In the genomic region with DNA sequence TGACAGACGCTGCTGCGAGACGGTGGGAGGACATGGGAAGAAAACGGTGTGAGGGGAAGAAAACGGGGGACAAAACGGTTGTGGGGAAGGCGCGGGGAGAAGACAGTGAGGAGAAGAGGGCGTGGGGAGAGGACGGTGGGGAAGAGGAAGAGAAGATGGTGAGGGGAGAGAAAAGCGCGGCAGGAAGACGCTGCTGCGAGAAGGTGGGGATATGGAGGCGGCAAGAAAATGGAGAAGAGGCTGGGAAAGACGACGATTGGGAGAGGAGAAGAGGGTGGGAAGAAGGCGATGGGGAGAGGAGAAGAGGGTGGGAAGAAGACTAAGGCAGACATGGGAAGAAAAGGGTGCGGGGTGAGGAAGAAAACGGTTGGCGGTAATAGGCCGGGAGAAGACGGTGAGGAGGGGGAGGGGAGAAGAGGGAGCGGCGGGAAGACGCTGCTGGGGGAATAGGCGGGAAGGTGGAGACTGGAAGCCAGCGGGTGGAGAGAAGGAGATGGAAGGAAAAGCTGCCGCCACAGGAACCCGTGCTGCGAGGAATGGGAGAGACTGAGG, we compare ENCODE assay signal across 7 cellular contexts. TPM values are rescaled to one million over a fixed set of nuclear protein-coding genes. Genes with fewer than 3 reads are reported as not detected.
DNase-seq lines count a peak whose midpoint lies in the region; ATAC-seq and TF ChIP-seq lines count a peak whose summit lies in the region.
"Not testable (repeated sequence)": the region's sequence is repeated elsewhere in the genome, so short reads cannot be mapped to it uniquely, and the experiment has no call there.

No MANE protein-coding gene starts in this region.

- intact Hi-C loops in IMR-90 (cut with micrococcal nuclease); ovary (cut with DNase I): not testable (repeated sequence)

- WGBS in IMR-90 (ENCODE audit: extremely low coverage in 2 of 2, insufficient read length in 1 of 2), 2 experiments, result no CpG with 5 or more reads among the region's 31 CpGs
- WGBS in ovary, 3 donors, result 0% methylated on average over 8 to 15 of the region's 31 CpGs

- H3K9me3 ChIP-seq in IMR-90 (ENCODE audit: control insufficient read depth, insufficient read depth, low read length); T-helper 17 cell (ENCODE audit: control insufficient read depth, low read length, poor library complexity, severe bottlenecking); ovary: not testable (repeated sequence)

- TF ChIP-seq EP300 in ovary (IDR thresholded peaks at IDR 0.05), result not testable (repeated sequence)

- not testable (repeated sequence) for H3K79me1 ChIP-seq in IMR-90 (ENCODE audit: low read depth in 1 of 2, low read length in 2 of 2)

- peak; percentile 41 for DNase-seq in Daoy (ENCODE audit: low read depth)
- peak; percentile 26 for DNase-seq in IMR-90
- DNase-seq in T-helper 17 cell; kidney epithelial cell (ENCODE audit: low read depth): not testable (repeated sequence)
- DNase-seq in amniotic epithelial cell (ENCODE audit: low read depth), result peak; percentile 45
- peak; percentile 23 for DNase-seq in fibroblast of the aortic adventitia (ENCODE audit: low read depth)
- peak in 3 of 5 donors; percentile 35 to 50 (median 44) for DNase-seq in ovary

- H2BK15ac ChIP-seq in IMR-90 (ENCODE audit: low read depth, low read length), result not testable (repeated sequence)

- not testable (repeated sequence) for H2BK120ac ChIP-seq in IMR-90 (ENCODE audit: low read depth, low read length)

- H4K91ac ChIP-seq in IMR-90 (ENCODE audit: insufficient read depth, low read depth, low read length), result not testable (repeated sequence)

- not testable (repeated sequence) for H2AK9ac ChIP-seq in IMR-90 (replicated peaks; ENCODE audit: low read depth, low read length, poor library complexity)

- H3K27me3 ChIP-seq in IMR-90 (ENCODE audit: control insufficient read depth, insufficient read depth, low read length); kidney epithelial cell (ENCODE audit: control insufficient read depth, insufficient read depth, low read length); ovary: not testable (repeated sequence)

- TF ChIP-seq POLR2A in IMR-90 (IDR thresholded peaks at IDR 0.05; ENCODE audit: low read depth, low read length); ovary (IDR thresholded peaks at IDR 0.05): not testable (repeated sequence)

- peak overlapping the region; percentile 34 for H3K27ac Mint-ChIP-seq in T-helper 17 cell

- H4K8ac ChIP-seq in IMR-90 (ENCODE audit: low read depth in 2 of 2, low read length in 2 of 2), result 0 out of 4 replicates have a peak overlapping the region, but pooled peaks have one; percentile 21 to 25

- not testable (repeated sequence) for H2BK20ac ChIP-seq in IMR-90 (ENCODE audit: low read depth, low read length)

- not testable (repeated sequence) for H3K36me3 Mint-ChIP-seq in T-helper 17 cell (ENCODE audit: low read depth)

- H3K27me3 Mint-ChIP-seq in T-helper 17 cell, result not testable (repeated sequence)

- peak overlapping the region; percentile 90 for H3K4me3 Mint-ChIP-seq in T-helper 17 cell

- H3K4me1 ChIP-seq in IMR-90 (ENCODE audit: control insufficient read depth, insufficient read depth, low read length); ovary (ENCODE audit: insufficient read depth): not testable (repeated sequence)

- H2AFZ ChIP-seq in IMR-90 (replicated peaks; ENCODE audit: low read length, poor library complexity), result not testable (repeated sequence)

- not testable (repeated sequence) for H3K14ac ChIP-seq in IMR-90 (replicated peaks; ENCODE audit: low read depth, low read length)

- H3K9ac ChIP-seq in IMR-90 (ENCODE audit: low read depth, low read length), result peak overlapping the region; percentile 96

- not testable (repeated sequence) for H3K36me3 ChIP-seq in IMR-90 (ENCODE audit: control insufficient read depth, insufficient read depth, low read length); kidney epithelial cell (ENCODE audit: control insufficient read depth, insufficient read depth, low read length); ovary

- ATAC-seq in IMR-90 (ENCODE audit: low read depth) (peak; percentile 16), T-helper 17 cell (peak; percentile 18)

- H3K18ac ChIP-seq in IMR-90 (ENCODE audit: low read depth, low read length), result not testable (repeated sequence)

- not testable (repeated sequence) for H2AK5ac ChIP-seq in IMR-90 (ENCODE audit: low read depth, low read length)

- H3K4ac ChIP-seq in IMR-90 (ENCODE audit: low read depth, low read length), result peak overlapping the region; percentile 75; the same call in 1 of the 2 replicates

- H3K4me3 ChIP-seq in IMR-90 (ENCODE audit: insufficient read depth, low read depth, low read length) (peak overlapping the region; percentile 68), fibroblast of the aortic adventitia (ENCODE audit: low read depth, low read length) (peak overlapping the region; percentile 44), kidney epithelial cell (ENCODE audit: low read depth, low read length) (peak overlapping the region; percentile 51), ovary (peak overlapping the region; percentile 23)

- CTCF ChIA-PET in IMR-90 (lab: Yijun Ruan, JAX), result not testable (repeated sequence)

- in situ Hi-C loops in IMR-90 (cut with MboI; ENCODE audit: low sequenced_read_pairs), result not testable (repeated sequence)

- H3K56ac ChIP-seq in IMR-90 (ENCODE audit: extremely low read depth, insufficient read depth, low read length), result peak overlapping the region; percentile 17; the same call in 1 of the 2 replicates

- H3K4me2 ChIP-seq in IMR-90 (ENCODE audit: low read depth, low read length), result peak overlapping the region; percentile 96; the same call in 1 of the 2 replicates

- POLR2A ChIA-PET in IMR-90 (lab: Charles Lee; ENCODE audit: unreplicated experiment), result not testable (repeated sequence)

- peak overlapping the region; percentile 65 for H2BK5ac ChIP-seq in IMR-90 (ENCODE audit: low read depth, low read length, poor library complexity, severe bottlenecking)

- H3K23ac ChIP-seq in IMR-90 (ENCODE audit: low read depth, low read length), result not testable (repeated sequence)

- H4K20me1 ChIP-seq in IMR-90 (ENCODE audit: insufficient read depth, low read length), result not testable (repeated sequence)

- not testable (repeated sequence) for H4K5ac ChIP-seq in IMR-90 (ENCODE audit: low read depth, low read length)

- dilution Hi-C loops in IMR-90 (cut with HindIII; ENCODE audit: low sequenced_read_pairs, unreplicated experiment), result not testable (repeated sequence)

- H3K9me1 ChIP-seq in IMR-90 (ENCODE audit: insufficient read depth, low read length), result not testable (repeated sequence)

- TF ChIP-seq RAD21 in IMR-90 (IDR thresholded peaks at IDR 0.05; ENCODE audit: low read length), result not testable (repeated sequence)

- not testable (repeated sequence) for H3K4me1 Mint-ChIP-seq in T-helper 17 cell

- H3K27ac ChIP-seq in IMR-90 (ENCODE audit: insufficient read depth, low read length), result peak overlapping the region; percentile 97
- not testable (repeated sequence) for H3K27ac ChIP-seq in ovary

- not testable (repeated sequence) for BruUV-seq in IMR-90 (replicated peaks; lab: Mats Ljungman, UMichigan)

- TF ChIP-seq CTCF in IMR-90 (conservative IDR thresholded peaks at IDR 0.05; ENCODE audit: low read depth, low read length); fibroblast of the aortic adventitia (IDR thresholded peaks at IDR 0.05; ENCODE audit: insufficient read depth, low read length); kidney epithelial cell (IDR thresholded peaks at IDR 0.05; ENCODE audit: insufficient read depth, low read length, poor library complexity, severe bottlenecking); ovary (IDR thresholded peaks at IDR 0.05): not testable (repeated sequence)

RNA-seq across cellular contexts. Expression of gene CDRT15L2, which starts 46.9 kb away (rescaled TPM):
- not detected in 2 replicates for total RNA-seq in Daoy (2014; rRNA removed; shearing (Covaris generic))
- total RNA-seq in IMR-90 (2012; rRNA removed) (not detected in 2 replicates), T-helper 17 cell (not detected), fibroblast of the aortic adventitia (ENCODE audit: low replicate concordance) (not detected in 2 replicates), kidney epithelial cell (not detected in 2 replicates), ovary (not detected)
- polyA plus RNA-seq in IMR-90 (2012; rRNA removed) (not detected in 2 replicates), ovary (not detected)
- polyA plus RNA-seq in IMR-90 (2012; cell fraction: cytosol; rRNA removed), result not detected in 2 replicates
- polyA plus RNA-seq in IMR-90 (2012; cell fraction: nucleus; rRNA removed; ENCODE audit: low replicate concordance), result not detected in 2 replicates
